ENCODE assay signal across 9 cellular contexts in the genomic region with DNA sequence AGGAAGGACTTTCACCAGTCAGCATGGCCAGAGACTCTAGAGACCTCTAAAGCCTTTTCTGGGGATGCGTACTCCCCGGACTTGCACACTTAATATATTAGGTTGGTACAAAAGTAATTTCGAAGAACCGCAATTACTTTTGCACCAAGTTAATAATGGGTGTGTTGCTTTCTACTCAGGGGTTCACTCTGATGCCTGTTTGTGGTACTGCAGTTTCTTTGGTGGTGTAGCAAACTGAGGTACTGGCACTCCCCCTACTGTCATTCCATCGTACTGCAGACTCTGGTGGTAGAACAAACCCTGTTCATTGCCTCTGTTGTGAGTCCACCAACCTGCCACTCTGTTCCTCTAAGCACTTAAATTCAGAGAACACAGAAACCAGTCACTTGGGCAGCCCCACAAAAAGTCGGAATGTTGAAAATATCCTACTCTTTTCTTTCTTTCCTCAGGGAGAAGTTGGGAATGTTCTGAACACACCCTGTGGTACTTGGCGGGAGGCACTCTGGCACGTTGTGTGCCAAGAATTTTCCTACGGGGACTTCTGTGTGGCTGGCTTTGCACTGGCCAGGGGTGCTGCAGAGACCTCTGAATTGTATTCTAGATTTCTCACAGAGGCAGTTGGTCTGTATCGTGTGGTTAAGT. TPM values are rescaled to one million over a fixed set of nuclear protein-coding genes. Genes with fewer than 3 reads are reported as not detected.
DNase-seq lines count a peak whose midpoint lies in the region; ATAC-seq lines count a peak whose summit lies in the region.
"Had no signal": no experiment of that assay in that cellular context is flagged by ENCODE, and none has a peak within 500 bp of the region (broad histone marks: within the 10 kb centered on the region; RNA-seq: fewer than 3 reads in every experiment).

No MANE protein-coding gene starts in this region.

- H3K4me1 Mint-ChIP-seq in activated naive CD8-positive, alpha-beta T cell treated with anti-CD3 and anti-CD28 coated beads for 36 hours = no peaks in the 10 kb centered on the region

- no peak overlapping the region for H3K4me3 Mint-ChIP-seq in activated naive CD8-positive, alpha-beta T cell treated with anti-CD3 and anti-CD28 coated beads for 36 hours

- peak; percentile 13 for DNase-seq in activated T-cell treated with anti-CD3 and anti-CD28 coated beads for 48 hours (ENCODE audit: low read depth)
- DNase-seq in activated T-cell treated with anti-CD3 and anti-CD28 coated beads, Interleukin-2, amount 50 U/mL, for 1 hour = no peak
- peak; percentile 70 for DNase-seq in NCI-H460 (ENCODE audit: extremely low read depth, low read depth)
- peak; percentile 38 for DNase-seq in activated naive CD8-positive, alpha-beta T cell treated with anti-CD3 and anti-CD28 coated beads for 36 hours
- DNase-seq in iPS DF 19.7 (ENCODE audit: low read depth, low spot score) = peak; percentile 56
- peak; percentile 18 for DNase-seq in stromal cell of bone marrow (ENCODE audit: low read depth)

- peaks cover 11% of the 10 kb centered on the region for H3K27me3 Mint-ChIP-seq in activated naive CD8-positive, alpha-beta T cell treated with anti-CD3 and anti-CD28 coated beads for 36 hours

- peak; percentile 75 for ATAC-seq in HG03139 (IDR thresholded peaks at IDR 0.05; ENCODE audit: unreplicated experiment)
- no peak for ATAC-seq in GM18861 (IDR thresholded peaks at IDR 0.05; ENCODE audit: unreplicated experiment)

- H3K9me3 Mint-ChIP-seq in activated naive CD8-positive, alpha-beta T cell treated with anti-CD3 and anti-CD28 coated beads for 36 hours = peaks cover 3% of the 10 kb centered on the region

- H3K36me3 Mint-ChIP-seq in activated naive CD8-positive, alpha-beta T cell treated with anti-CD3 and anti-CD28 coated beads for 36 hours = no peaks in the 10 kb centered on the region

- no peak overlapping the region for H3K27ac Mint-ChIP-seq in activated naive CD8-positive, alpha-beta T cell treated with anti-CD3 and anti-CD28 coated beads for 36 hours

RNA-seq across cellular contexts. Expression of a gene that starts 46.3 kb away (rescaled TPM):
- total RNA-seq in NCI-H460 (2014; rRNA removed; shearing (Covaris generic)) = 0.03 and 0.20 TPM in 2 replicates
- 0.08 TPM in 1 of 2 replicates, not detected in the other for polyA plus RNA-seq in NCI-H460 (2014; cell fraction: nucleus; rRNA removed)
- not detected for total RNA-seq in activated naive CD8-positive, alpha-beta T cell treated with anti-CD3 and anti-CD28 coated beads for 36 hours
- total RNA-seq: dermis microvascular lymphatic vessel endothelial cell had no signal
